Comparison of ENCODE assay signal across 16 cellular contexts in genomic region chr19:47350599-47350998, GRCh38. TPM values are rescaled to one million over a fixed set of nuclear protein-coding genes. Genes with fewer than 3 reads are reported as not detected.
A peak's percentile ranks its signal among the peaks of the same experiment; 100 is the strongest.
DNase-seq lines count a peak whose midpoint lies in the region; ATAC-seq and TF ChIP-seq lines count a peak whose summit lies in the region.
"Had no signal": no experiment of that assay in that cellular context is flagged by ENCODE, and none has a peak within 500 bp of the region (broad histone marks: within the 10 kb centered on the region; RNA-seq: fewer than 3 reads in every experiment).

No MANE protein-coding gene starts in this region.

- no peak for ATAC-seq in T-cell (replicated peaks in 1 of 4)
- no peak for ATAC-seq in stimulated activated naive B cell treated with anti-CD40 and anti-IgM and Interleukin-4, amounts not matched to agents 10 μg/mL and 1 μg/mL and 100 μg/mL, for 72 hours (replicated peaks)
- no peak for ATAC-seq in HG03378 (IDR thresholded peaks at IDR 0.05; ENCODE audit: unreplicated experiment)
- ATAC-seq in GM19452 (IDR thresholded peaks at IDR 0.05; ENCODE audit: unreplicated experiment): no peak
- ATAC-seq: left lobe of liver, pancreas had no signal

- H3K4me1 Mint-ChIP-seq in MCF 10A (ENCODE audit: insufficient read depth, unreplicated experiment) (peaks cover 18% of the 10 kb centered on the region), T-cell (peaks cover 34 to 45% (median 43%) of the 10 kb centered on the region in 3 donors)
- H3K4me1 Mint-ChIP-seq in stimulated activated naive B cell treated with anti-CD40 and anti-IgM and Interleukin-4, amounts not matched to agents 10 μg/mL and 1 μg/mL and 100 μg/mL, for 72 hours: peaks cover 24 to 53% of the 10 kb centered on the region in 2 donors

- H3K27ac Mint-ChIP-seq in MCF 10A (ENCODE audit: low read depth, unreplicated experiment) (no peak overlapping the region), T-cell (peak overlapping the region; percentile 4 to 5)
- peak overlapping the region; percentile 2 for H3K27ac Mint-ChIP-seq in stimulated activated naive B cell treated with anti-CD40 and anti-IgM and Interleukin-4, amounts not matched to agents 10 μg/mL and 1 μg/mL and 100 μg/mL, for 72 hours

- DNase-seq in MCF 10A (ENCODE audit: unreplicated experiment): no peak
- no peak for DNase-seq in breast epithelium (ENCODE audit: low spot score in 2 of 2)
- DNase-seq in T-cell: no peak
- peak; percentile 34 for DNase-seq in fibroblast of mammary gland (ENCODE audit: low read depth)
- DNase-seq in stimulated activated naive B cell treated with anti-CD40 and anti-IgM and Interleukin-4, amounts not matched to agents 10 μg/mL and 1 μg/mL and 100 μg/mL, for 72 hours: no peak
- DNase-seq in COR-L47 (lab: John Stamatoyannopoulos, UW): no peak
- DNase-seq: BE2C; effector CD4-positive, alpha-beta T cell; NCI-H1048; NCI-H69; pancreas; SHP77 had no signal

- CTCF ChIA-PET in MCF 10A (lab: Yijun Ruan, JAX): interaction anchor here (0.6 to 2.8 kb wide), 5 partner anchors 21 to 122 kb away, joined by 3 to 24 read pairs (median 7); no protein-coding TSS in a partner anchor
- CTCF ChIA-PET in T-cell (lab: Charles Lee): no interaction called here

- H3K36me3 ChIP-seq in breast epithelium: no peaks in the 10 kb centered on the region

- H3K27me3 Mint-ChIP-seq in MCF 10A (ENCODE audit: insufficient read depth, unreplicated experiment) (no peaks in the 10 kb centered on the region), T-cell (no peaks in the 10 kb centered on the region)
- no peaks in the 10 kb centered on the region for H3K27me3 Mint-ChIP-seq in stimulated activated naive B cell treated with anti-CD40 and anti-IgM and Interleukin-4, amounts not matched to agents 10 μg/mL and 1 μg/mL and 100 μg/mL, for 72 hours

- H3K27ac ChIP-seq in breast epithelium: no peak overlapping the region
- H3K27ac ChIP-seq: pancreas had no signal

- no peak for TF ChIP-seq CTCF in MCF 10A (IDR thresholded peaks at IDR 0.05; ENCODE audit: unreplicated experiment)
- TF ChIP-seq CTCF in breast epithelium (IDR thresholded peaks at IDR 0.05): no peak
- TF ChIP-seq CTCF in fibroblast of mammary gland (conservative IDR thresholded peaks at IDR 0.05; ENCODE audit: control insufficient read depth, insufficient read depth, low read depth, low read length): no peak

- H3K9me3 ChIP-seq in breast epithelium: no peaks in the 10 kb centered on the region
- H3K9me3 ChIP-seq: BE2C, pancreas had no signal

- TF ChIP-seq POLR2A in breast epithelium (IDR thresholded peaks at IDR 0.05): no peak

- POLR2A ChIA-PET in MCF 10A (lab: Yijun Ruan, JAX) (interaction anchor here (1.3 to 2.7 kb wide), 4 partner anchors 11 to 35 kb away, joined by 3 to 24 read pairs (median 16); no protein-coding TSS in a partner anchor), T-cell (lab: Charles Lee) (no interaction called here)

- H3K36me3 Mint-ChIP-seq in MCF 10A (ENCODE audit: insufficient read depth, unreplicated experiment) (peaks cover 47% of the 10 kb centered on the region), T-cell (peaks cover 15% of the 10 kb centered on the region)
- H3K36me3 Mint-ChIP-seq in stimulated activated naive B cell treated with anti-CD40 and anti-IgM and Interleukin-4, amounts not matched to agents 10 μg/mL and 1 μg/mL and 100 μg/mL, for 72 hours: peaks cover 34 to 46% of the 10 kb centered on the region in 2 donors

- no peaks in the 10 kb centered on the region for H3K9me3 Mint-ChIP-seq in MCF 10A (ENCODE audit: unreplicated experiment)
- H3K9me3 Mint-ChIP-seq in T-cell: no peaks in the 10 kb centered on the region
- H3K9me3 Mint-ChIP-seq in stimulated activated naive B cell treated with anti-CD40 and anti-IgM and Interleukin-4, amounts not matched to agents 10 μg/mL and 1 μg/mL and 100 μg/mL, for 72 hours: peaks cover 2 to 7% of the 10 kb centered on the region in 2 donors

- no TSS peak for BruUV-seq in MCF 10A (replicated peaks; lab: Mats Ljungman, UMichigan)

- intact Hi-C loops in MCF 10A (cut with micrococcal nuclease) (no loop called here), breast epithelium (cut with DNase I; ENCODE audit: low total_unique reads) (no loop called here)

- H3K4me3 Mint-ChIP-seq in MCF 10A (ENCODE audit: unreplicated experiment) (peak overlapping the region; percentile 19), T-cell (peak overlapping the region; percentile 62 to 99 (median 73))
- H3K4me3 Mint-ChIP-seq in stimulated activated naive B cell treated with anti-CD40 and anti-IgM and Interleukin-4, amounts not matched to agents 10 μg/mL and 1 μg/mL and 100 μg/mL, for 72 hours: peak overlapping the region; percentile 18 to 39

- H3K4me3 ChIP-seq in breast epithelium (no peak overlapping the region), fibroblast of mammary gland (ENCODE audit: control insufficient read depth, low read depth, low read length) (no peak overlapping the region)

- no peaks in the 10 kb centered on the region for H3K4me1 ChIP-seq in breast epithelium
- H3K4me1 ChIP-seq: BE2C had no signal

- no peaks in the 10 kb centered on the region for H3K27me3 ChIP-seq in breast epithelium
- H3K27me3 ChIP-seq: BE2C, pancreas had no signal

RNA-seq across cellular contexts. Expression of gene DHX34, which starts 1.5 kb away (rescaled TPM):
- total RNA-seq in MCF 10A (2022) (27.6 and 34.7 TPM in 2 replicates), breast epithelium (10 to 100 TPM in 2 of 3 donors, 1 to 10 TPM in 1; 6.2 to 20.6 (median 20.5) TPM), T-cell (10 to 100 TPM; 13.4 to 30.7 (median 28.8) TPM)

RNA-seq across cellular contexts. Expression of gene C5AR2, which starts 18.6 kb away (rescaled TPM):
- 2.4 and 2.8 TPM in 2 replicates for total RNA-seq in MCF 10A (2022)
- total RNA-seq in breast epithelium: 1 to 10 TPM; 2.9 to 8.8 (median 6.6) TPM
- total RNA-seq in T-cell: 1 to 10 TPM in 2 of 5 donors, under 1 TPM in 3; 0.40 to 1.5 (median 0.79) TPM

RNA-seq across cellular contexts. Expression of gene C5AR1, which starts 40.9 kb away (rescaled TPM):
- 1.9 and 4.7 TPM in 2 replicates for total RNA-seq in MCF 10A (2022)
- total RNA-seq in breast epithelium: 10 to 100 TPM in 2 of 3 donors, 1 to 10 TPM in 1; 7.5 to 20.0 (median 10.8) TPM
- 1 to 10 TPM; 1.8 to 2.4 (median 2.2) TPM for total RNA-seq in T-cell
- total RNA-seq: glomerular endothelial cell had no signal

Comparison
In these comparisons a context has a peak if more than half of its experiments do, and no peak if none do; other contexts are left out.
1. H3K4me3 Mint-ChIP-seq: peak in every context shown above with its lines; median percentile 73 in T-cell; 28 in stimulated activated naive B cell treated with anti-CD40 and anti-IgM and Interleukin-4, amounts not matched to agents 10 μg/mL and 1 μg/mL and 100 μg/mL, for 72 hours; 19 in MCF 10A.